ENCODE assay signal across 21 cellular contexts in the genomic region with DNA sequence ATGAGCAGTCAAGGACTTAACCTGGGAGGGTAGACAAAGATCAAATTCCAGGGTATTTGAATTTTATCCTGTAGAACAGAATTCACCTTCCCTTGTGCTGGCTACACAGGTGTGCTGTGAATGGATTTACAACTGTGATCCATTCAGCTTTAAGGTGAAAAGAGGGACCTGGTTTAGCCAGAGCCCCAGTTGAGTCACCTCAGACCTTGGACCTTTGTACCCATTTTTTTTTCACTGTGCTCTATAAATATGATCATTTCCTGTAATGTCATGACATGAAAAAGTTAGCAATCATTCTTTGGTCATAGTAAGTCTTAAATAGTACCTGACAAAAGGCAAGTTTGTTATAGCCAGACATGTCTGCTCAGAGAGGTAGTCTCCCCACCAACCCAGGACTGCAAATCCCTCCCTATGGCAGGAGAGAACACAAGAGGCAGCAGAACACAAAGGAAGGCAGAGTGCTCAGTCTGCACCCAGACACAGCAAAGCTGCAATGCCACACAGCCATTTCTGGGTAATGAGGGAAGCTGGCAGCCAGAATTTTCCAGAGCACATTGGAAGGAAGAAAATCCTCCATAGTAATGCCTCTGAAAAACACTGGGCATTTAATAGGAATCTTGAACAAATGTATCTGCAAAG.
DNase-seq lines count a peak whose midpoint lies in the region; ATAC-seq and TF ChIP-seq lines count a peak whose summit lies in the region.
"Had no signal": no experiment of that assay in that cellular context is flagged by ENCODE, and none has a peak within 500 bp of the region (broad histone marks: within the 10 kb centered on the region; RNA-seq: fewer than 3 reads in every experiment).

No MANE protein-coding gene starts in this region.

- H3K9me3 ChIP-seq in neuronal stem cell (replicated peaks in 1 of 2; ENCODE audit: control insufficient read depth in 2 of 2, insufficient read depth in 1 of 2, low read depth in 1 of 2, low read length in 2 of 2) (no peaks in the 10 kb centered on the region), prostate gland (no peaks in the 10 kb centered on the region)
- H3K9me3 ChIP-seq: gastroesophageal sphincter, SJSA1, thoracic aorta had no signal

- no peaks in the 10 kb centered on the region for H3K79me1 ChIP-seq in neuronal stem cell (ENCODE audit: low read depth, low read length)

- H3K4me3 ChIP-seq in neuronal stem cell (ENCODE audit: low read length in 2 of 2) (no peak overlapping the region), dorsolateral prefrontal cortex (no peak overlapping the region), prostate gland (no peak overlapping the region)
- H3K4me3 ChIP-seq: gastroesophageal sphincter, SJSA1, thoracic aorta had no signal

- no peak overlapping the region for H3K4me3 Mint-ChIP-seq in activated T-helper 17 cell treated with anti-CD3 and anti-CD28 coated beads, Interleukin-2, amount 50 U/mL, for 72 hours
- H3K4me3 Mint-ChIP-seq: activated CD8-positive, alpha-beta T cell treated with anti-CD3 and anti-CD28 coated beads for 36 hours had no signal

- no peak overlapping the region for H2BK15ac ChIP-seq in neuronal stem cell (ENCODE audit: low read length)

- no peak overlapping the region for H4K91ac ChIP-seq in neuronal stem cell (ENCODE audit: low read depth, low read length, poor library complexity)

- H3K23ac ChIP-seq in neuronal stem cell (ENCODE audit: low read depth, low read length, poor library complexity), result no peak overlapping the region

- H3K27me3 Mint-ChIP-seq in activated T-helper 17 cell treated with anti-CD3 and anti-CD28 coated beads, Interleukin-2, amount 50 U/mL, for 72 hours, result no peaks in the 10 kb centered on the region
- H3K27me3 Mint-ChIP-seq: activated CD8-positive, alpha-beta T cell treated with anti-CD3 and anti-CD28 coated beads for 36 hours had no signal

- no peak overlapping the region for H3K27ac Mint-ChIP-seq in activated T-helper 17 cell treated with anti-CD3 and anti-CD28 coated beads, Interleukin-2, amount 50 U/mL, for 72 hours
- H3K27ac Mint-ChIP-seq: activated CD8-positive, alpha-beta T cell treated with anti-CD3 and anti-CD28 coated beads for 36 hours had no signal

- H3K18ac ChIP-seq in neuronal stem cell (ENCODE audit: low read length), result no peak overlapping the region

- no peaks in the 10 kb centered on the region for H3K9me3 Mint-ChIP-seq in activated T-helper 17 cell treated with anti-CD3 and anti-CD28 coated beads, Interleukin-2, amount 50 U/mL, for 72 hours
- H3K9me3 Mint-ChIP-seq: activated CD8-positive, alpha-beta T cell treated with anti-CD3 and anti-CD28 coated beads for 36 hours had no signal

- intact Hi-C loops in dorsolateral prefrontal cortex (cut with DNase I), result no loop called here
- intact Hi-C loops in prostate gland (cut with DNase I), result no loop called here

- ATAC-seq in HG02759 (IDR thresholded peaks at IDR 0.05; ENCODE audit: unreplicated experiment) (peak; percentile 48), HG03432 (IDR thresholded peaks at IDR 0.05; ENCODE audit: unreplicated experiment) (no peak)
- ATAC-seq in activated T-helper 17 cell treated with anti-CD3 and anti-CD28 coated beads, Interleukin-2, amount 50 U/mL, for 72 hours (replicated peaks), result peak; percentile 12
- ATAC-seq: activated CD8-positive, alpha-beta T cell treated with anti-CD3 and anti-CD28 coated beads for 36 hours; gastroesophageal sphincter had no signal

- TF ChIP-seq POLR2A in prostate gland (IDR thresholded peaks at IDR 0.05), result no peak

- H3K14ac ChIP-seq in neuronal stem cell (ENCODE audit: low read length), result no peak overlapping the region

- no peak overlapping the region for H2AK5ac ChIP-seq in neuronal stem cell (ENCODE audit: low read depth, low read length)

- H3K4ac ChIP-seq in neuronal stem cell (ENCODE audit: low read length), result no peak overlapping the region

- no peak overlapping the region for H3K9ac ChIP-seq in neuronal stem cell (ENCODE audit: low read depth, low read length, poor library complexity)

- no peak overlapping the region for H2BK120ac ChIP-seq in neuronal stem cell (ENCODE audit: low read depth, low read length)

- H3K4me1 ChIP-seq in neuronal stem cell (ENCODE audit: control insufficient read depth in 2 of 2, insufficient read depth in 1 of 2, low read depth in 1 of 2, low read length in 2 of 2) (peaks cover 10 to 25% of the 10 kb centered on the region in 2 donors), prostate gland (replicated peaks) (no peaks in the 10 kb centered on the region)
- H3K4me1 ChIP-seq: gastroesophageal sphincter, SJSA1 had no signal

- no peak overlapping the region for H2BK5ac ChIP-seq in neuronal stem cell (ENCODE audit: low read length)

- no peak overlapping the region for H3K27ac ChIP-seq in neuronal stem cell (replicated peaks; ENCODE audit: low read length)
- no peak overlapping the region for H3K27ac ChIP-seq in dorsolateral prefrontal cortex
- H3K27ac ChIP-seq in prostate gland, result no peak overlapping the region
- H3K27ac ChIP-seq: gastroesophageal sphincter, SJSA1, thoracic aorta had no signal

- H3K4me1 Mint-ChIP-seq in activated T-helper 17 cell treated with anti-CD3 and anti-CD28 coated beads, Interleukin-2, amount 50 U/mL, for 72 hours, result no peaks in the 10 kb centered on the region

- H3K4me2 ChIP-seq in neuronal stem cell (ENCODE audit: insufficient read depth, low read length, poor library complexity, severe bottlenecking), result no peak overlapping the region

- H3K36me3 ChIP-seq in neuronal stem cell (replicated peaks in 1 of 2; ENCODE audit: control insufficient read depth in 2 of 2, insufficient read depth in 2 of 2, low read length in 2 of 2), result no peaks in the 10 kb centered on the region
- no peaks in the 10 kb centered on the region for H3K36me3 ChIP-seq in prostate gland
- H3K36me3 ChIP-seq: gastroesophageal sphincter, SJSA1, thoracic aorta had no signal

- no peaks in the 10 kb centered on the region for H3K36me3 Mint-ChIP-seq in activated T-helper 17 cell treated with anti-CD3 and anti-CD28 coated beads, Interleukin-2, amount 50 U/mL, for 72 hours (ENCODE audit: low read depth)

- no peaks in the 10 kb centered on the region for H3K27me3 ChIP-seq in neuronal stem cell (ENCODE audit: control insufficient read depth in 3 of 3, insufficient read depth in 3 of 3, low read depth in 1 of 3, low read length in 3 of 3)
- H3K27me3 ChIP-seq in dorsolateral prefrontal cortex, result no peaks in the 10 kb centered on the region
- no peaks in the 10 kb centered on the region for H3K27me3 ChIP-seq in prostate gland (replicated peaks; ENCODE audit: insufficient read depth)
- H3K27me3 ChIP-seq: gastroesophageal sphincter, SJSA1 had no signal

- H4K8ac ChIP-seq in neuronal stem cell (ENCODE audit: low read depth, low read length), result no peak overlapping the region

- DNase-seq in kidney tubule cell (ENCODE audit: low spot score), result peak; percentile 5
- no peak for DNase-seq in neuronal stem cell (ENCODE audit: low spot score)
- DNase-seq in dorsolateral prefrontal cortex, result no peak
- no peak for DNase-seq in prostate gland (ENCODE audit: low spot score)
- DNase-seq: activated CD4-positive, CD25-positive, alpha-beta regulatory T cell treated with anti-CD3 and anti-CD28 coated beads, Interleukin-2, amount 50 U/mL, for 72 hours; activated CD8-positive, alpha-beta T cell treated with anti-CD3 and anti-CD28 coated beads for 36 hours; activated effector memory CD4-positive, alpha-beta T cell treated with Interleukin-2 at 50 U/mL for 16 hours; C1 segment of cervical spinal cord; KBM-7; kidney; MM.1S; NCI-H1417 treated with DMSO at 0.1 percent for 48 hours; NCI-H524 treated with DMSO at 0.1 percent for 48 hours; stimulated activated CD4-positive, alpha-beta T cell treated with anti-CD3 and anti-CD28 coated beads, Interleukin-4, amount 100 ng/mL, for 24 hours; stimulated activated naive CD4-positive, alpha-beta T cell treated with Interleukin-2 at 50 U/mL for 16 hours had no signal

- H2BK12ac ChIP-seq in neuronal stem cell (ENCODE audit: low read length), result no peak overlapping the region

- TF ChIP-seq CTCF in dorsolateral prefrontal cortex (IDR thresholded peaks at IDR 0.05 in 54 of 56, conservative IDR thresholded peaks at IDR 0.05 in 2 of 56; ENCODE audit: low read depth in 1 of 56, partially characterized antibody in 56 of 56) (no peak), prostate gland (IDR thresholded peaks at IDR 0.05) (no peak)

- peak overlapping the region; percentile 72 for H2AFZ ChIP-seq in neuronal stem cell (ENCODE audit: low read length)
